In the genomic region with DNA sequence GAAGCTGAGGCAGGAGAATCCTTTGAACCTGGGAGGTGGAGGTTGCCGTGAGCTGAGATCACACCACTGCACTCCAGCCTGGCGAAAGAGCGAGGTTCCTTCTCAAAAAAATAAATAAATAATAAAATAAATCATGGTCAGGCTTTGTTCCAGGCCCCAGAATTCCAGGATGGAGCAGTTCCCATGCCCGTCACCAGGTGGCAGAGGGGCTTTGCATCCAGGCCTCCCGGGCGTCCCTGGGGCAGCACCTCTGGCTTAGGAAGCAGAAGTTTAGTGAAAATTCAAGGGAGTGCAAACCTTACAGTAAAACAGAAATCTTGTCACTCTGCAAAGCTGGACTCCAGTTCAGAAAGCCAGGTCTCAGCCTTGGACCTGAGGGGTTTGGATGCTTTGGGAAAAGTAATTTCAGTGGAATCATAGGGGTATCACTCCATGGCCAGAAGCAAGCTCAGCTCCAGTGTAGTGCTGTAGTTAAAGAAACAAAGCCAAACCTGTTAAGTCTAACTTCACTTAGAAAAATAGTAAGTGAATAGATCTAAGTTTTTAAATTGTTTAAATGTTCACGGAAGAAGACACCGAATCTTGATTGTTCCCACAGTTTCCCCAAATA, we compare ENCODE assay signal across 8 cellular contexts.
DNase-seq lines count a peak whose midpoint lies in the region; ATAC-seq and TF ChIP-seq lines count a peak whose summit lies in the region.

No MANE protein-coding gene starts in this region.

- no peaks in the 10 kb centered on the region for H3K27me3 ChIP-seq in BLaER1
- no peaks in the 10 kb centered on the region for H3K27me3 ChIP-seq in lower lobe of right lung (ENCODE audit: low read depth)
- no peaks in the 10 kb centered on the region for H3K27me3 ChIP-seq in osteoblast (ENCODE audit: insufficient read depth, low read length)

- TF ChIP-seq CTCF in astrocyte of the cerebellum (IDR thresholded peaks at IDR 0.05; ENCODE audit: low read depth, low read length, missing control alignments) (peak; percentile 84), lower lobe of right lung (IDR thresholded peaks at IDR 0.05) (peak; percentile 62), osteoblast (IDR thresholded peaks at IDR 0.05; ENCODE audit: extremely low read depth, low read depth, low read length) (no peak)

- no peak overlapping the region for H3K27ac ChIP-seq in BLaER1
- no peak overlapping the region for H3K27ac ChIP-seq in lower lobe of right lung
- no peak overlapping the region for H3K27ac ChIP-seq in osteoblast (ENCODE audit: low read depth, low read length)

- peak; percentile 47 for DNase-seq in KBM-7
- DNase-seq in astrocyte of the cerebellum (ENCODE audit: low read depth) = peak; percentile 34
- peak; percentile 57 for DNase-seq in lower lobe of right lung
- no peak for DNase-seq in posterior vena cava (ENCODE audit: low spot score)
- DNase-seq in T-helper 1 cell = no peak
- no peak for DNase-seq in osteoblast (ENCODE audit: insufficient read length, low spot score, missing footprints)

- H3K4me3 ChIP-seq in BLaER1 = no peak overlapping the region
- H3K4me3 ChIP-seq in astrocyte of the cerebellum (ENCODE audit: low read depth, low read length) = no peak overlapping the region
- H3K4me3 ChIP-seq in lower lobe of right lung = no peak overlapping the region
- no peak overlapping the region for H3K4me3 ChIP-seq in osteoblast (ENCODE audit: insufficient read depth, low read length)

- H3K36me3 ChIP-seq in BLaER1 = no peaks in the 10 kb centered on the region
- no peaks in the 10 kb centered on the region for H3K36me3 ChIP-seq in lower lobe of right lung
- H3K36me3 ChIP-seq in osteoblast (ENCODE audit: insufficient read depth, low read length) = no peaks in the 10 kb centered on the region

- H3K9ac ChIP-seq in BLaER1 = no peak overlapping the region

- ATAC-seq in lower lobe of right lung (peak; percentile 82 to 90), GM21619 (IDR thresholded peaks at IDR 0.05; ENCODE audit: unreplicated experiment) (no peak)

- in situ Hi-C loops in KBM-7 (cut with MboI; ENCODE audit: low pct_unique_long_range_greater_than_20kb, low sequenced_read_pairs) (no loop called here), astrocyte of the cerebellum (cut with HindIII; ENCODE audit: low sequenced_read_pairs) (no loop called here)

- H3K4me2 ChIP-seq in BLaER1 = peak overlapping the region; percentile 60; the same call in 1 of the 2 replicates
- no peak overlapping the region for H3K4me2 ChIP-seq in osteoblast (ENCODE audit: insufficient read depth, low read length)

- H4K20me1 ChIP-seq in BLaER1 (no peaks in the 10 kb centered on the region), osteoblast (ENCODE audit: insufficient read depth, low read length) (no peaks in the 10 kb centered on the region)

- H3K9me3 ChIP-seq in BLaER1 (no peaks in the 10 kb centered on the region), lower lobe of right lung (no peaks in the 10 kb centered on the region), osteoblast (ENCODE audit: low read depth, low read length) (no peaks in the 10 kb centered on the region)

- no peak overlapping the region for H2AFZ ChIP-seq in osteoblast (ENCODE audit: low read length)

- H3K4me1 ChIP-seq in BLaER1 (peaks cover 24% of the 10 kb centered on the region), lower lobe of right lung (no peaks in the 10 kb centered on the region), osteoblast (ENCODE audit: insufficient read depth, low read length) (no peaks in the 10 kb centered on the region)

- intact Hi-C loops in lower lobe of right lung (cut with DNase I) (no loop called here), posterior vena cava (cut with DNase I) (no loop called here)

- no peaks in the 10 kb centered on the region for H3K79me2 ChIP-seq in osteoblast (ENCODE audit: insufficient read depth, low read length)

Comparison
In these comparisons a context has a peak if more than half of its experiments do, and no peak if none do; other contexts are left out.
1. DNase-seq: peak in KBM-7 (single experiment), astrocyte of the cerebellum (single experiment) and lower lobe of right lung (single experiment); none in posterior vena cava (single experiment), T-helper 1 cell (0 of 5) and osteoblast (single experiment).